Comparison of ENCODE assay signal across 15 cellular contexts in genomic region chr17:35238817-35239216, GRCh38. TPM values are rescaled to one million over a fixed set of nuclear protein-coding genes. Genes with fewer than 3 reads are reported as not detected.
DNase-seq lines count a peak whose midpoint lies in the region; ATAC-seq and TF ChIP-seq lines count a peak whose summit lies in the region.
"Had no signal": no experiment of that assay in that cellular context is flagged by ENCODE, and none has a peak within 500 bp of the region (broad histone marks: within the 10 kb centered on the region; RNA-seq: fewer than 3 reads in every experiment).

No MANE protein-coding gene starts in this region.

- CTCF ChIA-PET in activated CD8-positive, alpha-beta memory T cell treated with anti-CD3 and anti-CD28 coated beads, Interleukin-2, amount 10 ng/mL, durations not matched to agents 7 days and 5 days (lab: Charles Lee), result interaction anchor here (1.0 to 6.2 kb wide), 3 partner anchors 26 to 68 kb away, joined by 3 to 58 read pairs (median 3); no protein-coding TSS in a partner anchor

- peak overlapping the region; percentile 14 for H3K4me2 ChIP-seq in smooth muscle cell
- H3K4me2 ChIP-seq: PC-9 had no signal

- no peaks in the 10 kb centered on the region for H3K79me2 ChIP-seq in smooth muscle cell (ENCODE audit: low read depth)

- no peaks in the 10 kb centered on the region for H3K27me3 Mint-ChIP-seq in activated CD8-positive, alpha-beta memory T cell treated with anti-CD3 and anti-CD28 coated beads, Interleukin-2, amount 10 ng/mL, durations not matched to agents 7 days and 5 days

- peak overlapping the region; percentile 9 for H3K27ac ChIP-seq in RWPE2 (ENCODE audit: poor library complexity, severe bottlenecking)
- H3K27ac ChIP-seq in smooth muscle cell (ENCODE audit: low read depth), result peak overlapping the region; percentile 41
- H3K27ac ChIP-seq: PC-9, VCaP had no signal

- H3K9me3 ChIP-seq in RWPE2 (ENCODE audit: severe bottlenecking) (no peaks in the 10 kb centered on the region), smooth muscle cell (replicated peaks; ENCODE audit: low read depth) (no peaks in the 10 kb centered on the region)

- H3K9ac ChIP-seq in smooth muscle cell (ENCODE audit: low read depth), result no peak overlapping the region

- no peak for ATAC-seq in activated CD8-positive, alpha-beta memory T cell treated with anti-CD3 and anti-CD28 coated beads, Interleukin-2, amount 10 ng/mL, durations not matched to agents 7 days and 5 days
- ATAC-seq in RWPE2 (ENCODE audit: low read depth) (peak; percentile 49), HG02588 (IDR thresholded peaks at IDR 0.05; ENCODE audit: unreplicated experiment) (no peak)
- ATAC-seq: K562 had no signal

- peaks cover 41% of the 10 kb centered on the region for H3K36me3 Mint-ChIP-seq in activated CD8-positive, alpha-beta memory T cell treated with anti-CD3 and anti-CD28 coated beads, Interleukin-2, amount 10 ng/mL, durations not matched to agents 7 days and 5 days
- H3K36me3 Mint-ChIP-seq: naive B cell had no signal

- H3K36me3 ChIP-seq in RWPE2 (ENCODE audit: low read depth), result no peaks in the 10 kb centered on the region
- no peaks in the 10 kb centered on the region for H3K36me3 ChIP-seq in smooth muscle cell (ENCODE audit: low read depth)

- no peaks in the 10 kb centered on the region for H4K20me1 ChIP-seq in smooth muscle cell (ENCODE audit: low read depth)

- H2AFZ ChIP-seq in smooth muscle cell (ENCODE audit: low read depth), result no peak overlapping the region
- H2AFZ ChIP-seq: PC-9 had no signal

- H3K4me3 ChIP-seq in RWPE2 (ENCODE audit: severe bottlenecking), result no peak overlapping the region
- no peak overlapping the region for H3K4me3 ChIP-seq in epithelial cell of esophagus (ENCODE audit: low read length)
- no peak overlapping the region for H3K4me3 ChIP-seq in smooth muscle cell
- H3K4me3 ChIP-seq: K562, PC-9 had no signal

- peaks cover 60% of the 10 kb centered on the region for H3K4me1 Mint-ChIP-seq in activated CD8-positive, alpha-beta memory T cell treated with anti-CD3 and anti-CD28 coated beads, Interleukin-2, amount 10 ng/mL, durations not matched to agents 7 days and 5 days

- no peak for TF ChIP-seq CTCF in RWPE2 (IDR thresholded peaks at IDR 0.05; ENCODE audit: poor library complexity, severe bottlenecking)
- TF ChIP-seq CTCF in epithelial cell of esophagus (IDR thresholded peaks at IDR 0.05; ENCODE audit: insufficient read depth, low read depth, low read length, missing control alignments), result no peak
- TF ChIP-seq CTCF in smooth muscle cell (IDR thresholded peaks at IDR 0.05; ENCODE audit: borderline replicate concordance, insufficient read depth, poor library complexity, severe bottlenecking), result no peak

- 30% methylated on average over 2 of the region's 2 CpGs for WGBS in smooth muscle cell (ENCODE audit: low lambda C conversion rate)

- peak overlapping the region; percentile 100 for H3K4me3 Mint-ChIP-seq in activated CD8-positive, alpha-beta memory T cell treated with anti-CD3 and anti-CD28 coated beads, Interleukin-2, amount 10 ng/mL, durations not matched to agents 7 days and 5 days
- H3K4me3 Mint-ChIP-seq: endodermal cell, naive B cell had no signal

- H3K4me1 ChIP-seq in RWPE2 (ENCODE audit: insufficient read depth, poor library complexity, severe bottlenecking), result peaks cover 11% of the 10 kb centered on the region
- H3K4me1 ChIP-seq in smooth muscle cell (ENCODE audit: low read depth), result peaks cover 3% of the 10 kb centered on the region

- H3K27ac Mint-ChIP-seq in activated CD8-positive, alpha-beta memory T cell treated with anti-CD3 and anti-CD28 coated beads, Interleukin-2, amount 10 ng/mL, durations not matched to agents 7 days and 5 days, result peak overlapping the region; percentile 79
- H3K27ac Mint-ChIP-seq: endodermal cell, naive B cell had no signal

- DNase-seq in activated CD8-positive, alpha-beta memory T cell treated with anti-CD3 and anti-CD28 coated beads, Interleukin-2, amount 10 ng/mL, durations not matched to agents 7 days and 5 days, result no peak
- no peak for DNase-seq in activated CD8-positive, alpha-beta memory T cell treated with anti-CD3 and anti-CD28 coated beads for 24 hours
- no peak for DNase-seq in RWPE2 (ENCODE audit: low spot score)
- peak; percentile 93 for DNase-seq in epithelial cell of esophagus (ENCODE audit: low read depth)
- DNase-seq in smooth muscle cell (lab: John Stamatoyannopoulos, UW; ENCODE audit: unreplicated experiment), result no peak
- DNase-seq in NK-92 treated with Interleukin-12 subunit alpha and Interleukin-12 subunit beta, amount 100 ng/mL, for 24 hours (lab: John Stamatoyannopoulos, UW), result no peak
- DNase-seq in stimulated activated naive CD4-positive, alpha-beta T cell treated with Interleukin-2 at 50 U/mL for 16 hours (lab: John Stamatoyannopoulos, UW), result no peak
- DNase-seq: endodermal cell, naive B cell, NCI-H2171, PC-9 had no signal

- H3K9me3 Mint-ChIP-seq in activated CD8-positive, alpha-beta memory T cell treated with anti-CD3 and anti-CD28 coated beads, Interleukin-2, amount 10 ng/mL, durations not matched to agents 7 days and 5 days (ENCODE audit: low read depth), result no peaks in the 10 kb centered on the region
- H3K9me3 Mint-ChIP-seq: endodermal cell, naive B cell had no signal

- H3F3A ChIP-seq in smooth muscle cell (ENCODE audit: low read depth), result no peaks in the 10 kb centered on the region

- H3K27me3 ChIP-seq in RWPE2 (ENCODE audit: insufficient read depth, poor library complexity, severe bottlenecking) (no peaks in the 10 kb centered on the region), smooth muscle cell (ENCODE audit: low read depth) (no peaks in the 10 kb centered on the region)

RNA-seq across cellular contexts. Expression of gene SLFN5, which starts 4.1 kb away (rescaled TPM):
- 100 to 1,000 TPM; 158 to 193 TPM for total RNA-seq in activated CD8-positive, alpha-beta memory T cell treated with anti-CD3 and anti-CD28 coated beads, Interleukin-2, amount 10 ng/mL, durations not matched to agents 7 days and 5 days
- total RNA-seq in smooth muscle cell, result 16.0 and 26.8 TPM in 2 replicates
- polyA plus RNA-seq in smooth muscle cell, result 8.8 and 9.1 TPM in 2 replicates

RNA-seq across cellular contexts. Expression of gene SLC35G3, which starts 44.6 kb away (rescaled TPM):
- not detected for total RNA-seq in activated CD8-positive, alpha-beta memory T cell treated with anti-CD3 and anti-CD28 coated beads, Interleukin-2, amount 10 ng/mL, durations not matched to agents 7 days and 5 days
- not detected in 2 replicates for total RNA-seq in smooth muscle cell
- polyA plus RNA-seq in smooth muscle cell, result not detected in 2 replicates
- total RNA-seq: endodermal cell, K562, PC-9 had no signal
- polyA plus RNA-seq: AG04450, K562 had no signal
